8 cellular contexts compared by ENCODE assay signal in genomic region chr2:39059366-39059952, GRCh38.
A peak's percentile ranks its signal among the peaks of the same experiment; 100 is the strongest.
DNase-seq lines count a peak whose midpoint lies in the region; ATAC-seq, FAIRE-seq and TF ChIP-seq lines count a peak whose summit lies in the region.

No MANE protein-coding gene starts in this region.

- no peak overlapping the region for H4K91ac ChIP-seq in H1 (replicated peaks; ENCODE audit: insufficient read length, low read length)

- H3K4me1 ChIP-seq in DND-41 (ENCODE audit: insufficient read depth, low read length) (no peaks in the 10 kb centered on the region), PC-9 (replicated peaks; ENCODE audit: insufficient read depth) (no peaks in the 10 kb centered on the region), H1 (replicated peaks in 1 of 4; ENCODE audit: control insufficient read depth in 3 of 4, insufficient read depth in 4 of 4, low read length in 3 of 4) (no peaks in the 10 kb centered on the region; a peak in 2 of 7 replicates), neural progenitor cell (no peaks in the 10 kb centered on the region)

- H3K27me3 ChIP-seq in DND-41 (ENCODE audit: insufficient read depth, low read length, poor library complexity), result no peaks in the 10 kb centered on the region
- H3K27me3 ChIP-seq in PC-9 (ENCODE audit: insufficient read depth, low read depth), result no peaks in the 10 kb centered on the region
- no peaks in the 10 kb centered on the region for H3K27me3 ChIP-seq in H1 (replicated peaks in 1 of 4; ENCODE audit: control insufficient read depth in 3 of 4, extremely low read depth in 1 of 4, insufficient read depth in 3 of 4, low read length in 3 of 4)
- H3K27me3 ChIP-seq in neural progenitor cell, result no peaks in the 10 kb centered on the region

- H3K23ac ChIP-seq in H1 (ENCODE audit: insufficient read length), result no peak overlapping the region

- intact Hi-C loops in PC-9 (cut with micrococcal nuclease; ENCODE audit: unreplicated experiment), result loop anchor here (1.0 kb wide), 1 partner anchor 169 kb away; no protein-coding TSS in a partner anchor

- H2BK15ac ChIP-seq in H1 (ENCODE audit: low read length), result no peak overlapping the region

- 30 to 100% methylated on average over 1 to 2 of the region's 2 CpGs for WGBS in H1 (ENCODE audit: extremely low coverage in 1 of 2, insufficient coverage in 1 of 2, insufficient read length in 1 of 2, insufficient replicate concordance in 2 of 2, low coverage in 1 of 2, low lambda C conversion rate in 2 of 2, missing lambda C conversion rate in 1 of 2), 2 experiments

- DNase-seq in DND-41, result no peak
- peak; percentile 57 for DNase-seq in KBM-7
- DNase-seq in PC-9, result peak in 1 of 2 experiments; percentile 54
- DNase-seq in H1 (ENCODE audit: low read depth in 1 of 2, low spot score in 2 of 2), result no peak
- DNase-seq in neural progenitor cell (ENCODE audit: low spot score), result peak; percentile 67
- DNase-seq in NCI-H226, result no peak
- DNase-seq in cortex of kidney (lab: John Stamatoyannopoulos, UW), result no peak

- no peak overlapping the region for H3K27ac Mint-ChIP-seq in neural progenitor cell

- ATAC-seq in DND-41 (ENCODE audit: insufficient read depth, low read depth) (peak; percentile 50; the same call in 2 of the 3 replicates), GM18868 (IDR thresholded peaks at IDR 0.05; ENCODE audit: unreplicated experiment) (no peak)

- H3K18ac ChIP-seq in H1 (ENCODE audit: extremely low read depth, low read length), result no peak overlapping the region

- no TSS peak for BruUV-seq in PC-9 (replicated peaks; lab: Mats Ljungman, UMichigan)

- H3K4me1 Mint-ChIP-seq in neural progenitor cell, result no peaks in the 10 kb centered on the region

- H2BK12ac ChIP-seq in H1 (ENCODE audit: low read depth, low read length), result no peak overlapping the region

- no peak overlapping the region for H3K4me3 Mint-ChIP-seq in neural progenitor cell

- H3K79me2 ChIP-seq in DND-41 (ENCODE audit: insufficient read depth, low read length), result peaks cover 8% of the 10 kb centered on the region
- H3K79me2 ChIP-seq in PC-9 (ENCODE audit: low read depth), result 0 out of 2 replicates have a peak, but pooled peaks cover 4% of the 10 kb centered on the region
- H3K79me2 ChIP-seq in H1 (ENCODE audit: control insufficient read depth in 1 of 2, insufficient read depth in 2 of 2, low read length in 2 of 2), result peaks cover 0 to 5% of the 10 kb centered on the region in 2 experiments; a peak in 2 of 4 replicates
- H3K79me2 ChIP-seq in neural progenitor cell (ENCODE audit: low read depth), result peaks cover 13% of the 10 kb centered on the region

- H3K9me3 Mint-ChIP-seq in neural progenitor cell, result no peaks in the 10 kb centered on the region

- H3K9ac ChIP-seq in DND-41 (ENCODE audit: low read depth, low read length) (no peak overlapping the region), H1 (replicated peaks in 1 of 4; ENCODE audit: extremely low read depth in 1 of 4, low read depth in 3 of 4, low read length in 3 of 4) (no peak overlapping the region), neural progenitor cell (no peak overlapping the region)

- no peaks in the 10 kb centered on the region for H3K23me2 ChIP-seq in H1 (ENCODE audit: low read depth, low read length)

- no peak overlapping the region for H3K4me3 ChIP-seq in DND-41 (ENCODE audit: low read depth in 1 of 2, low read length in 2 of 2)
- no peak overlapping the region for H3K4me3 ChIP-seq in PC-9
- no peak overlapping the region for H3K4me3 ChIP-seq in H1 (ENCODE audit: extremely low read depth in 1 of 4, insufficient read depth in 2 of 4, low read depth in 3 of 4, low read length in 4 of 4)
- H3K4me3 ChIP-seq in neural progenitor cell, result no peak overlapping the region

- H2AK5ac ChIP-seq in H1 (ENCODE audit: low read depth, low read length), result no peak overlapping the region

- CTCF ChIA-PET in PC-9 (lab: Charles Lee), result no interaction called here
- CTCF ChIA-PET in H1 (lab: Charles Lee; ENCODE audit: partially characterized antibody), result interaction anchor here (0.6 to 14.5 kb wide), 17 partner anchors 9 to 1279 kb away, joined by 3 to 196 read pairs (median 4); no protein-coding TSS in a partner anchor

- H3K4me2 ChIP-seq in DND-41 (ENCODE audit: insufficient read depth, low read length) (no peak overlapping the region), PC-9 (no peak overlapping the region), H1 (ENCODE audit: insufficient read depth in 1 of 2, low read depth in 2 of 2, low read length in 2 of 2) (no peak overlapping the region), neural progenitor cell (no peak overlapping the region)

- no peak for TF ChIP-seq POLR2A in H1 (IDR thresholded peaks at IDR 0.05; ENCODE audit: control extremely low read depth in 1 of 2, low read depth in 2 of 2, low read length in 2 of 2)

- no peak overlapping the region for H2BK5ac ChIP-seq in H1 (ENCODE audit: low read depth, low read length)

- TF ChIP-seq CTCF in DND-41 (IDR thresholded peaks at IDR 0.05; ENCODE audit: borderline replicate concordance, extremely low read depth, low read length, poor library complexity, severe bottlenecking) (peak; percentile 82), PC-9 (conservative IDR thresholded peaks at IDR 0.05) (peak; percentile 87), H1 (IDR thresholded peaks at IDR 0.05; ENCODE audit: control extremely low read depth in 1 of 3, insufficient read depth in 1 of 3, low read depth in 1 of 3, low read length in 3 of 3) (peak in 2 of 3 experiments; percentile 27 to 43; a peak in 2 of 4 replicates), neural progenitor cell (IDR thresholded peaks at IDR 0.05) (peak; percentile 91)

- no peaks in the 10 kb centered on the region for H3K27me3 Mint-ChIP-seq in neural progenitor cell (ENCODE audit: insufficient read depth, low read depth)

- H4K5ac ChIP-seq in H1 (ENCODE audit: insufficient read length, low read depth, low read length), result peak overlapping the region; percentile 12

- H3K79me1 ChIP-seq in H1 (ENCODE audit: low read depth, low read length), result no peaks in the 10 kb centered on the region

- no peak overlapping the region for H3K27ac ChIP-seq in DND-41 (ENCODE audit: low read length)
- H3K27ac ChIP-seq in PC-9, result no peak overlapping the region
- H3K27ac ChIP-seq in H1 (ENCODE audit: low read depth, low read length), result no peak overlapping the region
- H3K27ac ChIP-seq in neural progenitor cell, result no peak overlapping the region

- FAIRE-seq in H1 (lab: Jason Lieb, UNC), result no peak

- peaks cover 3% of the 10 kb centered on the region for H3K36me3 Mint-ChIP-seq in neural progenitor cell

- no peak overlapping the region for H2BK120ac ChIP-seq in H1 (replicated peaks; ENCODE audit: low read depth, low read length)

- no peak for TF ChIP-seq EP300 in H1 (IDR thresholded peaks at IDR 0.05; ENCODE audit: borderline replicate concordance in 1 of 2, low read depth in 2 of 2, low read length in 2 of 2)

- H3K56ac ChIP-seq in H1 (replicated peaks; ENCODE audit: insufficient read length, low read depth, low read length), result no peak overlapping the region

- H4K20me1 ChIP-seq in DND-41 (ENCODE audit: insufficient read depth, low read length) (peaks cover 6% of the 10 kb centered on the region; the same call in 1 of the 2 replicates), PC-9 (ENCODE audit: insufficient read depth) (peaks cover 18% of the 10 kb centered on the region), H1 (replicated peaks in 1 of 2; ENCODE audit: control insufficient read depth in 1 of 2, insufficient read depth in 2 of 2, low read length in 2 of 2) (no peaks in the 10 kb centered on the region), neural progenitor cell (ENCODE audit: low read depth) (peaks cover 14% of the 10 kb centered on the region)

- H2BK20ac ChIP-seq in H1 (ENCODE audit: low read length), result no peak overlapping the region

- POLR2A ChIA-PET in PC-9 (lab: Charles Lee; ENCODE audit: unreplicated experiment), result no interaction called here
- POLR2A ChIA-PET in H1 (lab: Charles Lee; ENCODE audit: partially characterized antibody), result no interaction called here

- no peak overlapping the region for H2AFZ ChIP-seq in DND-41 (ENCODE audit: low read depth, low read length)
- H2AFZ ChIP-seq in PC-9, result no peak overlapping the region
- H2AFZ ChIP-seq in H1 (ENCODE audit: low read length), result no peak overlapping the region
- no peak overlapping the region for H2AFZ ChIP-seq in neural progenitor cell (replicated peaks)

- H3F3A ChIP-seq in PC-9 (ENCODE audit: insufficient read depth, low read depth) (peaks cover 11% of the 10 kb centered on the region; the same call in 1 of the 2 replicates), neural progenitor cell (ENCODE audit: low read depth) (peaks cover 14% of the 10 kb centered on the region)

- H4K8ac ChIP-seq in H1 (ENCODE audit: extremely low read depth, insufficient read depth, low read length), result no peak overlapping the region

- no peak overlapping the region for H3K4ac ChIP-seq in H1 (replicated peaks; ENCODE audit: insufficient read length, low read depth, low read length)

- no peak overlapping the region for H3K14ac ChIP-seq in H1 (ENCODE audit: insufficient read length)

- in situ Hi-C loops in KBM-7 (cut with MboI; ENCODE audit: low pct_unique_long_range_greater_than_20kb, low sequenced_read_pairs), result loop anchor here (25.0 kb wide), 1 partner anchor 178 kb away; the partner anchor contains the start of gene CDKL4

- peak in 1 of 2 experiments; percentile 70 for TF ChIP-seq RAD21 in H1 (IDR thresholded peaks at IDR 0.05 in 1 of 2, conservative IDR thresholded peaks at IDR 0.05 in 1 of 2; ENCODE audit: low read depth in 2 of 2, low read length in 2 of 2)

- no peaks in the 10 kb centered on the region for H3K9me2 ChIP-seq in PC-9 (ENCODE audit: insufficient read depth)

- H3K9me3 ChIP-seq in DND-41 (ENCODE audit: insufficient read depth, low read length, severe bottlenecking), result no peaks in the 10 kb centered on the region
- no peaks in the 10 kb centered on the region for H3K9me3 ChIP-seq in PC-9 (ENCODE audit: insufficient read depth, low read depth)
- H3K9me3 ChIP-seq in H1 (ENCODE audit: insufficient read depth in 2 of 2, low read depth in 1 of 2, low read length in 1 of 2), result no peaks in the 10 kb centered on the region
- no peaks in the 10 kb centered on the region for H3K9me3 ChIP-seq in neural progenitor cell (ENCODE audit: low read depth)

- H3K36me3 ChIP-seq in DND-41 (ENCODE audit: insufficient read depth, low read length) (peaks cover 23% of the 10 kb centered on the region; the same call in 1 of the 2 replicates), PC-9 (ENCODE audit: low read depth) (peaks cover 11% of the 10 kb centered on the region; the same call in 1 of the 2 replicates), H1 (ENCODE audit: control insufficient read depth in 2 of 4, insufficient read depth in 4 of 4, low read length in 3 of 4) (peaks cover 0 to 4% (median 0%) of the 10 kb centered on the region in 4 experiments; a peak in 1 of 8 replicates), neural progenitor cell (no peaks in the 10 kb centered on the region)

TF ChIP-seq in H1, 55 proteins besides CTCF, POLR2A, EP300 and RAD21 (continues in another document):
- TF ChIP-seq TAF1 (IDR thresholded peaks at IDR 0.05; ENCODE audit: low read depth, low read length), result no peak
- no peak for TF ChIP-seq SAP30 (IDR thresholded peaks at IDR 0.05; ENCODE audit: insufficient read depth, insufficient replicate concordance, low read length)
- TF ChIP-seq SP1 (IDR thresholded peaks at IDR 0.05; ENCODE audit: low read depth, low read length), result no peak
- no peak for TF ChIP-seq FOSL1 (IDR thresholded peaks at IDR 0.05; ENCODE audit: insufficient read depth, low read depth, low read length)
- TF ChIP-seq RXRA (IDR thresholded peaks at IDR 0.05; ENCODE audit: insufficient read depth, low read depth, low read length), result no peak

Comparison
In these comparisons a context has a peak if more than half of its experiments do, and no peak if none do; other contexts are left out.
1. DNase-seq: peak in KBM-7 (single experiment) and neural progenitor cell (single experiment); none in DND-41 (single experiment), H1 (0 of 2), NCI-H226 (single experiment) and cortex of kidney (single experiment).
2. CTCF ChIP-seq: peak in every context shown above with its lines; median percentile 91 in neural progenitor cell; 87 in PC-9; 82 in DND-41; 35 in H1.